1 cellular context compared by ENCODE assay signal in the genomic region with DNA sequence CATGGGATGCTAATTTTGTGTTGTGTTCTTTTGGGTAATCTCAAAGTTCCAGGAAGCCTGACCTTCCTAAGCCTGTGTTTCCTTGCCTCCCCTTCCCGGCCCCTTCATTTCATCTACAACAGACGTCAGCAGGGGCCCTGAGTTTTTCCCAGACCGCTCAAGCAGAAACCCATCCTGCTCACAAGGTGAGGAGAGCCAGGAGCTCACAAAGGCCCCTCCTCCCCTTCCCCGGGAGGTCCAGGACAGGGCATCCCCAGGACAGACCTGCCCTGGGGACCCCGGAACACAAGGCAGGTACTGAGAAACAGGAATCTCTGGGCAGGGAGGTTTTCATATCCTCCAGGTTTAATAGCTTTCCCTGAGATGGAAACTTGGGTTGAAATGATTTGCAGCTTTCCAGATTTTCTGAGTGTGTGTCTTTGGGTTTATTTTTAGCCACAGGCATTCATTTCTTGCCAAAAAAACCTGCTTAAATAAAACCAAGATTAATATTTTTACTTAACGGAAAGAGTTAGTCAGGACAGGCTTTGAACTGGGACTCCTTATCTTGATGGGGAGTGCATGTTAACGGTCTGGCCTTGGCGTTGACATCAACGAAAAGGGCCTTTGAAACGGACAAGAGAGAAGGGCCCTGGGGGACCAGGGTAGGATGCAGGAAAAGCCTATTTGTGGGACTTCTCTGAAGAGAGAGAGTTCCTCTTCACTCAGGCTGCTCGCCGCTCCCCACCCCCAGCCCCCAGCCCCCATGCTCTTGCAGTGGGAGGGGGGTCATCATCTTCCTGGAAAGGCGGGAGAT.
TF ChIP-seq lines count a peak whose summit lies in the region.

No MANE protein-coding gene starts in this region.

TF ChIP-seq in IMR-90, 13 proteins besides CTCF, POLR2A, EP300 and RAD21:
- TF ChIP-seq SMC3 (IDR thresholded peaks at IDR 0.05; ENCODE audit: low read depth, low read length) (no peak), FOS (IDR thresholded peaks at IDR 0.05; ENCODE audit: low read depth, low read length) (no peak), MXI1 (IDR thresholded peaks at IDR 0.05; ENCODE audit: borderline replicate concordance, low read depth, low read length) (no peak), RCOR1 (IDR thresholded peaks at IDR 0.05; ENCODE audit: insufficient replicate concordance, low read length) (no peak), CEBPB (IDR thresholded peaks at IDR 0.05; ENCODE audit: low read depth, low read length) (no peak), MAZ (IDR thresholded peaks at IDR 0.05; ENCODE audit: borderline replicate concordance, low read depth, low read length) (no peak), RFX5 (IDR thresholded peaks at IDR 0.05; ENCODE audit: low read depth, low read length) (no peak), CHD1 (IDR thresholded peaks at IDR 0.05; ENCODE audit: low read depth, low read length) (no peak), NFE2L2 (IDR thresholded peaks at IDR 0.05; ENCODE audit: low read depth, low read length) (no peak), MAFK (IDR thresholded peaks at IDR 0.05; ENCODE audit: low read depth, low read length) (no peak), BHLHE40 (IDR thresholded peaks at IDR 0.05; ENCODE audit: low read depth, low read length) (no peak)
- TF ChIP-seq, protein P1, sequence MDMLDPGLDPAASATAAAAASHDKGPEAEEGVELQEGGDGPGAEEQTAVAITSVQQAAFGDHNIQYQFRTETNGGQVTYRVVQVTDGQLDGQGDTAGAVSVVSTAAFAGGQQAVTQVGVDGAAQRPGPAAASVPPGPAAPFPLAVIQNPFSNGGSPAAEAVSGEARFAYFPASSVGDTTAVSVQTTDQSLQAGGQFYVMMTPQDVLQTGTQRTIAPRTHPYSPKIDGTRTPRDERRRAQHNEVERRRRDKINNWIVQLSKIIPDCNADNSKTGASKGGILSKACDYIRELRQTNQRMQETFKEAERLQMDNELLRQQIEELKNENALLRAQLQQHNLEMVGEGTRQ (IDR thresholded peaks at IDR 0.05; ENCODE audit: low read depth, low read length), result no peak
- TF ChIP-seq, protein P2, sequence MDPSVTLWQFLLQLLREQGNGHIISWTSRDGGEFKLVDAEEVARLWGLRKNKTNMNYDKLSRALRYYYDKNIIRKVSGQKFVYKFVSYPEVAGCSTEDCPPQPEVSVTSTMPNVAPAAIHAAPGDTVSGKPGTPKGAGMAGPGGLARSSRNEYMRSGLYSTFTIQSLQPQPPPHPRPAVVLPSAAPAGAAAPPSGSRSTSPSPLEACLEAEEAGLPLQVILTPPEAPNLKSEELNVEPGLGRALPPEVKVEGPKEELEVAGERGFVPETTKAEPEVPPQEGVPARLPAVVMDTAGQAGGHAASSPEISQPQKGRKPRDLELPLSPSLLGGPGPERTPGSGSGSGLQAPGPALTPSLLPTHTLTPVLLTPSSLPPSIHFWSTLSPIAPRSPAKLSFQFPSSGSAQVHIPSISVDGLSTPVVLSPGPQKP (IDR thresholded peaks at IDR 0.05; ENCODE audit: borderline replicate concordance, low read depth, low read length), result no peak
